In the genomic region with DNA sequence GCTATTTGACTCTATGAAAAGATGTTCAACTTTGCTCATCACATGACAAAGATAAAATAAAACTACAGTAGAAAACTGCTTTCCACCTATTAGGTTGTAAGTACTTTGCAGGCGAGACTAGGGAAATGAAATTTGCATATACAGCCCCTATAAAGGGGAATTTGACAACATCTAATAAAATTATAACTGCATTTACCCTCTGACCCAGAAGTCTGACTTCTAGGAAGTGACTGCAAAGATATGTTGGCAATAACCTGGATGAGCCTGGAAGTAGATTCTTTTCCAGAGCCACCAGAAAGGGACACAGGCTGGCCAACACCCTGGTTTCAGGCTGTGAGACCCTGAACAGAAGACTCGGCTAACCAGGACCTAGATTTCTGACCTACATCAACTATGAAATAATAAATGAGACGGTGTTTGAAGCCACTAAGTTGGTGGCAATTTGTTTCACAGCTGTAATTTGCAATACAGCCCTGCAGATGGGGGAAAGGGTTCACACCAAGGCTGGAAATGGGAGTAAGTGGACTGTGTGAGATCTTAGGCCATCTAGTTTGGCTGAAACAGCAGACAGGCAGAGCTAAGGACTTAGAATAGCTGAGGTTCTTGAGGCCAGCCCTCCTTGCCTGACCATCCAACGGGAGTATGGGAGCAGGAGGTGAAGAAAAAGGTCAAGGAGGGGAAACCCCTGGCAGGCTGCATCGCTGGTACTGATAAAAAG, we compare ENCODE assay signal across 1 cellular context.
TF ChIP-seq lines count a peak whose summit lies in the region.

No MANE protein-coding gene starts in this region.

TF ChIP-seq in SK-N-SH treated with all-trans-retinoic acid at 6 μM for 48 hours, 23 proteins besides CTCF, POLR2A, EP300 and RAD21 (continued from another document):
- TF ChIP-seq, protein P1, sequence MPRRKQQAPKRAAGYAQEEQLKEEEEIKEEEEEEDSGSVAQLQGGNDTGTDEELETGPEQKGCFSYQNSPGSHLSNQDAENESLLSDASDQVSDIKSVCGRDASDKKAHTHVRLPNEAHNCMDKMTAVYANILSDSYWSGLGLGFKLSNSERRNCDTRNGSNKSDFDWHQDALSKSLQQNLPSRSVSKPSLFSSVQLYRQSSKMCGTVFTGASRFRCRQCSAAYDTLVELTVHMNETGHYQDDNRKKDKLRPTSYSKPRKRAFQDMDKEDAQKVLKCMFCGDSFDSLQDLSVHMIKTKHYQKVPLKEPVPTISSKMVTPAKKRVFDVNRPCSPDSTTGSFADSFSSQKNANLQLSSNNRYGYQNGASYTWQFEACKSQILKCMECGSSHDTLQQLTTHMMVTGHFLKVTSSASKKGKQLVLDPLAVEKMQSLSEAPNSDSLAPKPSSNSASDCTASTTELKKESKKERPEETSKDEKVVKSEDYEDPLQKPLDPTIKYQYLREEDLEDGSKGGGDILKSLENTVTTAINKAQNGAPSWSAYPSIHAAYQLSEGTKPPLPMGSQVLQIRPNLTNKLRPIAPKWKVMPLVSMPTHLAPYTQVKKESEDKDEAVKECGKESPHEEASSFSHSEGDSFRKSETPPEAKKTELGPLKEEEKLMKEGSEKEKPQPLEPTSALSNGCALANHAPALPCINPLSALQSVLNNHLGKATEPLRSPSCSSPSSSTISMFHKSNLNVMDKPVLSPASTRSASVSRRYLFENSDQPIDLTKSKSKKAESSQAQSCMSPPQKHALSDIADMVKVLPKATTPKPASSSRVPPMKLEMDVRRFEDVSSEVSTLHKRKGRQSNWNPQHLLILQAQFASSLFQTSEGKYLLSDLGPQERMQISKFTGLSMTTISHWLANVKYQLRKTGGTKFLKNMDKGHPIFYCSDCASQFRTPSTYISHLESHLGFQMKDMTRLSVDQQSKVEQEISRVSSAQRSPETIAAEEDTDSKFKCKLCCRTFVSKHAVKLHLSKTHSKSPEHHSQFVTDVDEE (CRISPR knock-in tag; IDR thresholded peaks at IDR 0.05) = no peak
- TF ChIP-seq ESRRG (CRISPR knock-in tag; IDR thresholded peaks at IDR 0.05) (no peak), ISL1 (CRISPR knock-in tag; IDR thresholded peaks at IDR 0.05) (no peak), TCF4 (CRISPR knock-in tag; IDR thresholded peaks at IDR 0.05; ENCODE audit: borderline replicate concordance) (no peak), RARB (CRISPR knock-in tag; IDR thresholded peaks at IDR 0.05) (no peak), ZFP3 (CRISPR knock-in tag; IDR thresholded peaks at IDR 0.05) (no peak), CSDC2 (CRISPR knock-in tag; IDR thresholded peaks at IDR 0.05) (no peak), BACH2 (CRISPR knock-in tag; IDR thresholded peaks at IDR 0.05; ENCODE audit: borderline replicate concordance) (no peak), GLIS3 (CRISPR knock-in tag; IDR thresholded peaks at IDR 0.05) (no peak), OSR1 (CRISPR knock-in tag; IDR thresholded peaks at IDR 0.05) (no peak)
- TF ChIP-seq, protein P2, sequence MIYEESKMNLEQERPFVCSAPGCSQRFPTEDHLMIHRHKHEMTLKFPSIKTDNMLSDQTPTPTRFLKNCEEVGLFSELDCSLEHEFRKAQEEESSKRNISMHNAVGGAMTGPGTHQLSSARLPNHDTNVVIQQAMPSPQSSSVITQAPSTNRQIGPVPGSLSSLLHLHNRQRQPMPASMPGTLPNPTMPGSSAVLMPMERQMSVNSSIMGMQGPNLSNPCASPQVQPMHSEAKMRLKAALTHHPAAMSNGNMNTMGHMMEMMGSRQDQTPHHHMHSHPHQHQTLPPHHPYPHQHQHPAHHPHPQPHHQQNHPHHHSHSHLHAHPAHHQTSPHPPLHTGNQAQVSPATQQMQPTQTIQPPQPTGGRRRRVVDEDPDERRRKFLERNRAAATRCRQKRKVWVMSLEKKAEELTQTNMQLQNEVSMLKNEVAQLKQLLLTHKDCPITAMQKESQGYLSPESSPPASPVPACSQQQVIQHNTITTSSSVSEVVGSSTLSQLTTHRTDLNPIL (CRISPR knock-in tag; IDR thresholded peaks at IDR 0.05; ENCODE audit: low read depth) = no peak
